17 cellular contexts compared by ENCODE assay signal in the genomic region with DNA sequence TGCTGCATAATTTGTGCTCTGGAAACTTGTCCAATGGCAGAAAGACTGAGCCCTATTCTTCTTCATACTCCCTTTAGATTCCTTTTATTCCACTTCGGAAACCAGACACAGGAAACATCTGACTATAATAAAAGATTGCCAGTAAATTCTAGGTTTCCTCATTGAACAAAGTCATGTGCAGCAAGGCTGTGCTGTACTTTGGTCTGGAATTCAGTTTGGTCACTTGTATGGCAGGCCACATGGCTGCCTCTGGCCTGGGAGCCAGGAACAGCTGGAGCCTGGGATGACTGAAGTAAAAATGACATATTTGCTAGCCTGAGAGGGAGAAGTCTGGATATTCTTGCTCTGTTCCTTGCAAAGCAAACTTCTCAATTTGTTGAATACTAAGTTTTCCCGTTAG.
A peak's percentile ranks its signal among the peaks of the same experiment; 100 is the strongest.
DNase-seq lines count a peak whose midpoint lies in the region; ATAC-seq, FAIRE-seq and TF ChIP-seq lines count a peak whose summit lies in the region.
"Had no signal": no experiment of that assay in that cellular context is flagged by ENCODE, and none has a peak within 500 bp of the region (broad histone marks: within the 10 kb centered on the region; RNA-seq: fewer than 3 reads in every experiment).

No MANE protein-coding gene starts in this region.

- BruUV-seq in HepG2 (replicated peaks; lab: Mats Ljungman, UMichigan), result no TSS peak

- H3K27me3 ChIP-seq in esophagus muscularis mucosa (no peaks in the 10 kb centered on the region), HepG2 (ENCODE audit: control insufficient read depth in 1 of 2, insufficient read depth in 2 of 2, low read length in 2 of 2) (no peaks in the 10 kb centered on the region), transverse colon (no peaks in the 10 kb centered on the region)

- TF ChIP-seq RAD21 in HepG2 (CRISPR knock-in tag; IDR thresholded peaks at IDR 0.05), result no peak

- no peak overlapping the region for H2AFZ ChIP-seq in HepG2 (ENCODE audit: low read length)

- TF ChIP-seq POLR2A in esophagus muscularis mucosa (IDR thresholded peaks at IDR 0.05; ENCODE audit: low read depth) (no peak), HepG2 (IDR thresholded peaks at IDR 0.05; ENCODE audit: insufficient read depth in 1 of 2, low read depth in 2 of 2, low read length in 2 of 2) (no peak), transverse colon (IDR thresholded peaks at IDR 0.05) (no peak)

- H3K9ac ChIP-seq in HepG2 (ENCODE audit: insufficient read depth, low read depth, low read length), result no peak overlapping the region

- WGBS in esophagus muscularis mucosa, result 34% methylated on average over 2 of the region's 2 CpGs
- 74% methylated on average over 2 of the region's 2 CpGs for WGBS in HepG2 (ENCODE audit: low lambda C conversion rate)
- WGBS in transverse colon (ENCODE audit: low coverage in 1 of 2), 2 donors, result 48 to 50% methylated on average over 2 of the region's 2 CpGs

- no peaks in the 10 kb centered on the region for H3K9me3 ChIP-seq in esophagus muscularis mucosa
- no peaks in the 10 kb centered on the region for H3K9me3 ChIP-seq in HepG2 (ENCODE audit: low read length)
- H3K9me3 ChIP-seq in transverse colon, result no peaks in the 10 kb centered on the region

- H3K4me1 ChIP-seq in esophagus muscularis mucosa (peaks cover 14 to 33% (median 26%) of the 10 kb centered on the region in 4 donors), HepG2 (ENCODE audit: insufficient read depth, low read length) (peaks cover 26% of the 10 kb centered on the region), transverse colon (peaks cover 0 to 29% (median 13%) of the 10 kb centered on the region in 4 donors)

- intact Hi-C loops in esophagus muscularis mucosa (cut with DNase I), result no loop called here
- intact Hi-C loops in HepG2 (cut with micrococcal nuclease; ENCODE audit: unreplicated experiment), result no loop called here
- intact Hi-C loops in transverse colon (cut with DNase I; ENCODE audit: low total_unique reads), result no loop called here

- no peak for TF ChIP-seq CTCF in esophagus muscularis mucosa (IDR thresholded peaks at IDR 0.05)
- no peak for TF ChIP-seq CTCF in HepG2 (CRISPR knock-in tag; IDR thresholded peaks at IDR 0.05)
- no peak for TF ChIP-seq CTCF in transverse colon (IDR thresholded peaks at IDR 0.05)

- ATAC-seq in HepG2, result peak; percentile 89
- ATAC-seq: activated CD4-positive, alpha-beta T cell treated with anti-CD3 and anti-CD28 coated beads for 36 hours; HCT116 had no signal

- H3K79me2 ChIP-seq in HepG2 (ENCODE audit: insufficient read depth, low read length), result no peaks in the 10 kb centered on the region

- no peaks in the 10 kb centered on the region for H4K20me1 ChIP-seq in HepG2 (ENCODE audit: insufficient read depth, low read length)

- in situ Hi-C loops in HepG2 (cut with HindIII; ENCODE audit: extremely low pct_ligation_motif_present, low pct_unique_long_range_greater_than_20kb) (no loop called here), transverse colon (cut with MboI; ENCODE audit: low pct_ligation_motif_present in 1 of 4, low pct_unique_long_range_greater_than_20kb in 1 of 4, low sequenced_read_pairs in 3 of 4) (no loop called here)

- H3K4me3 ChIP-seq in esophagus muscularis mucosa (no peak overlapping the region), HepG2 (replicated peaks in 1 of 3; ENCODE audit: insufficient read depth in 1 of 3, low read depth in 2 of 3, low read length in 3 of 3) (no peak overlapping the region), transverse colon (no peak overlapping the region)
- H3K4me3 ChIP-seq: skin epidermis had no signal

- no peak for TF ChIP-seq EP300 in esophagus muscularis mucosa (IDR thresholded peaks at IDR 0.05)
- TF ChIP-seq EP300 in HepG2 (IDR thresholded peaks at IDR 0.05; ENCODE audit: low read depth in 2 of 2, low read length in 2 of 2), result no peak
- TF ChIP-seq EP300 in HepG2 (CRISPR knock-in tag; IDR thresholded peaks at IDR 0.05; ENCODE audit: borderline replicate concordance), result no peak
- TF ChIP-seq EP300 in transverse colon (IDR thresholded peaks at IDR 0.05; ENCODE audit: low read depth), result no peak

- peak; percentile 77 for FAIRE-seq in HepG2 (lab: Jason Lieb, UNC)
- FAIRE-seq: astrocyte had no signal

- DNase-seq in Kasumi-1 (lab: John Stamatoyannopoulos, UW), result peak; percentile 59 to 72
- no peak for DNase-seq in esophagus muscularis mucosa (ENCODE audit: extremely low spot score)
- peak; percentile 64 for DNase-seq in HepG2 (ENCODE audit: low spot score)
- DNase-seq in transverse colon, result peak; percentile 57
- no peak for DNase-seq in SIG-M5 (lab: John Stamatoyannopoulos, UW)
- no peak for DNase-seq in hypothalamus (lab: John Stamatoyannopoulos, UW)
- no peak for DNase-seq in T-helper 2 cell
- DNase-seq: activated CD4-positive, alpha-beta T cell treated with anti-CD3 and anti-CD28 coated beads for 36 hours; activated T-cell treated with anti-CD3 and anti-CD28 coated beads, Interleukin-2, amount 50 U/mL, for 48 hours; COR-L47; MV-4-11; naive B cell; NCI-H446; OCI-M1 had no signal

- H3K27ac ChIP-seq in esophagus muscularis mucosa (replicated peaks in 1 of 4) (peak overlapping the region in 3 of 4 donors; percentile 2 to 37 (median 9)), HepG2 (ENCODE audit: extremely low read length, insufficient read depth, low read length) (no peak overlapping the region), transverse colon (peak overlapping the region; percentile 52 to 67 (median 62))

- peaks cover 0 to 4% (median 0%) of the 10 kb centered on the region in 4 donors for H3K36me3 ChIP-seq in esophagus muscularis mucosa
- H3K36me3 ChIP-seq in HepG2 (replicated peaks in 1 of 2; ENCODE audit: control insufficient read depth in 1 of 2, insufficient read depth in 2 of 2, low read length in 2 of 2), result no peaks in the 10 kb centered on the region
- H3K36me3 ChIP-seq in transverse colon, result no peaks in the 10 kb centered on the region

- POLR2A ChIA-PET in HepG2 (lab: Yijun Ruan, JAX), result no interaction called here

- CTCF ChIA-PET in HepG2 (lab: Yijun Ruan, JAX; ENCODE audit: low intra/inter-chr PET ratio, low total read pairs), result no interaction called here

- peak overlapping the region; percentile 23 for H3K4me2 ChIP-seq in HepG2 (ENCODE audit: low read depth, low read length)

TF ChIP-seq in HepG2, 621 proteins besides CTCF, POLR2A, EP300 and RAD21 (continues in another document):
- TF ChIP-seq EHMT2 (IDR thresholded peaks at IDR 0.05; ENCODE audit: borderline replicate concordance, low read depth, low read length) (no peak; the same call in 1 of the 2 replicates), ZBTB21 (CRISPR knock-in tag; IDR thresholded peaks at IDR 0.05) (no peak), ZNF775 (CRISPR knock-in tag; IDR thresholded peaks at IDR 0.05; ENCODE audit: borderline replicate concordance) (no peak), ZNF562 (CRISPR knock-in tag; IDR thresholded peaks at IDR 0.05; ENCODE audit: borderline replicate concordance) (no peak), ZNF746 (CRISPR knock-in tag; IDR thresholded peaks at IDR 0.05) (no peak), LCORL (IDR thresholded peaks at IDR 0.05) (no peak), LCORL (CRISPR knock-in tag; IDR thresholded peaks at IDR 0.05) (no peak), NR2F1 (CRISPR knock-in tag; IDR thresholded peaks at IDR 0.05) (no peak), CENPX (CRISPR knock-in tag; IDR thresholded peaks at IDR 0.05) (no peak), FLYWCH1 (CRISPR knock-in tag; IDR thresholded peaks at IDR 0.05) (no peak), ZMAT3 (CRISPR knock-in tag; conservative IDR thresholded peaks at IDR 0.05) (no peak), ZFP36 (IDR thresholded peaks at IDR 0.05; ENCODE audit: borderline replicate concordance, low read depth, low read length, partially characterized antibody) (no peak), ZMYM2 (CRISPR knock-in tag; IDR thresholded peaks at IDR 0.05) (no peak)
- TF ChIP-seq, protein P1, sequence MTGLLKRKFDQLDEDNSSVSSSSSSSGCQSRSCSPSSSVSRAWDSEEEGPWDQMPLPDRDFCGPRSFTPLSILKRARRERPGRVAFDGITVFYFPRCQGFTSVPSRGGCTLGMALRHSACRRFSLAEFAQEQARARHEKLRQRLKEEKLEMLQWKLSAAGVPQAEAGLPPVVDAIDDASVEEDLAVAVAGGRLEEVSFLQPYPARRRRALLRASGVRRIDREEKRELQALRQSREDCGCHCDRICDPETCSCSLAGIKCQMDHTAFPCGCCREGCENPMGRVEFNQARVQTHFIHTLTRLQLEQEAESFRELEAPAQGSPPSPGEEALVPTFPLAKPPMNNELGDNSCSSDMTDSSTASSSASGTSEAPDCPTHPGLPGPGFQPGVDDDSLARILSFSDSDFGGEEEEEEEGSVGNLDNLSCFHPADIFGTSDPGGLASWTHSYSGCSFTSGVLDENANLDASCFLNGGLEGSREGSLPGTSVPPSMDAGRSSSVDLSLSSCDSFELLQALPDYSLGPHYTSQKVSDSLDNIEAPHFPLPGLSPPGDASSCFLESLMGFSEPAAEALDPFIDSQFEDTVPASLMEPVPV (CRISPR knock-in tag; IDR thresholded peaks at IDR 0.05), result no peak
- TF ChIP-seq, protein P2, sequence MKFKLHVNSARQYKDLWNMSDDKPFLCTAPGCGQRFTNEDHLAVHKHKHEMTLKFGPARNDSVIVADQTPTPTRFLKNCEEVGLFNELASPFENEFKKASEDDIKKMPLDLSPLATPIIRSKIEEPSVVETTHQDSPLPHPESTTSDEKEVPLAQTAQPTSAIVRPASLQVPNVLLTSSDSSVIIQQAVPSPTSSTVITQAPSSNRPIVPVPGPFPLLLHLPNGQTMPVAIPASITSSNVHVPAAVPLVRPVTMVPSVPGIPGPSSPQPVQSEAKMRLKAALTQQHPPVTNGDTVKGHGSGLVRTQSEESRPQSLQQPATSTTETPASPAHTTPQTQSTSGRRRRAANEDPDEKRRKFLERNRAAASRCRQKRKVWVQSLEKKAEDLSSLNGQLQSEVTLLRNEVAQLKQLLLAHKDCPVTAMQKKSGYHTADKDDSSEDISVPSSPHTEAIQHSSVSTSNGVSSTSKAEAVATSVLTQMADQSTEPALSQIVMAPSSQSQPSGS (CRISPR knock-in tag; IDR thresholded peaks at IDR 0.05), result no peak

Comparison
In these comparisons a context has a peak if more than half of its experiments do, and no peak if none do; other contexts are left out.
1. DNase-seq: peak in Kasumi-1 (2 of 2), HepG2 (single experiment) and transverse colon (single experiment); none in esophagus muscularis mucosa (single experiment), SIG-M5 (single experiment), hypothalamus (0 of 51) and T-helper 2 cell (0 of 5).